ENCODE assay signal across 8 cellular contexts in the genomic region with DNA sequence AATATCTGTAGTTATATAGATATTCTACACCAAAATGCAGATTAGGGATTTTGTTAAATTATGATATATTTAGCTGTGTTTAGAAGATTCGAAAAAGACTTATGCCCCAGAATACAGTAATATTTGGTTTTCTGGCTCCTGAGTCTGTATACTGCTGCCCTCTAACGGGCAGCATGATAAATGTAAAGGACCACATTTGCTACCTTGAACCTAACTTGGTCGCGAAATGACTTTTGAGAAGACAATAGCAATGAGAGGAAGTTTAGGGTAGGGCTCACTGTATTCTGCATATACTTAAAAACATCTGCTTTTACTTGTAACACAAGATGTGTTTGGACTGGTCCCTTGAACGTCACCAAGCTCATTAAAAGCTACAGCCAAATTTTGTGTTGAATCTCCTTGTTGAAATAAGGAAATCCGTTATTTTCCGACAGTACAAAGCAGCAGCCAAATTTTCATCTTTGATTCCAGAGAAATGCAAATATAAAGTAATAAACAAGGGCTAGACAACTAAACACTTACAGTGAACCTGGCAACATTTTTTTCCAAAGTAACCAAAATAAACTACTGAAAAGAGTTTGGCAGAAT.
A peak's percentile ranks its signal among the peaks of the same experiment; 100 is the strongest.
DNase-seq lines count a peak whose midpoint lies in the region; FAIRE-seq and TF ChIP-seq lines count a peak whose summit lies in the region.

No MANE protein-coding gene starts in this region.

- no peaks in the 10 kb centered on the region for H3K79me2 ChIP-seq in endothelial cell of umbilical vein (ENCODE audit: control insufficient read depth, insufficient read depth, low read length)

- H3K9ac ChIP-seq in HUES48 (ENCODE audit: low read depth, low read length) (no peak overlapping the region), SK-N-MC (ENCODE audit: insufficient read length) (no peak overlapping the region), endothelial cell of umbilical vein (replicated peaks; ENCODE audit: extremely low read depth, insufficient read depth, low read length) (no peak overlapping the region)

- POLR2A ChIA-PET in endothelial cell of umbilical vein (lab: Charles Lee): interaction anchor here (0.6 to 1.0 kb wide), 2 partner anchors 25 to 332 kb away, joined by 3 to 5 read pairs; partner anchors contain the start of gene ADM

- H3K9me3 ChIP-seq in HUES48 (ENCODE audit: control insufficient read depth, insufficient read depth, low read length) (no peaks in the 10 kb centered on the region), SK-N-MC (ENCODE audit: low read depth, low read length) (no peaks in the 10 kb centered on the region), endothelial cell of umbilical vein (replicated peaks; ENCODE audit: control insufficient read depth, insufficient read depth, low read length) (no peaks in the 10 kb centered on the region)

- BruUV-seq in endothelial cell of umbilical vein (replicated peaks; lab: Mats Ljungman, UMichigan): no TSS peak

- no peak overlapping the region for H3K4me2 ChIP-seq in endothelial cell of umbilical vein (ENCODE audit: insufficient read depth, low read length)

- peak; percentile 17 for DNase-seq in stimulated activated CD4-positive, alpha-beta T cell treated with anti-CD3 and anti-CD28 coated beads, Interleukin-15, amount 100 ng/mL, for 24 hours
- no peak for DNase-seq in stimulated activated CD4-positive, alpha-beta T cell treated with anti-CD3 and anti-CD28 coated beads, Interleukin-12 subunit alpha, Interleukin-12 subunit beta, amount 100 ng/mL, for 4 hours
- DNase-seq in SK-N-MC (ENCODE audit: low read depth, low spot score) (peak; percentile 28), endothelial cell of umbilical vein (ENCODE audit: low read depth, low spot score) (peak; percentile 74), mucosa of gallbladder (ENCODE audit: low spot score) (peak; percentile 32), activated gamma-delta T cell (lab: John Stamatoyannopoulos, UW) (no peak), NCI-H774 (lab: John Stamatoyannopoulos, UW) (no peak)

- H3K27me3 ChIP-seq in HUES48 (ENCODE audit: control insufficient read depth, insufficient read depth, low read length): no peaks in the 10 kb centered on the region
- no peaks in the 10 kb centered on the region for H3K27me3 ChIP-seq in endothelial cell of umbilical vein (ENCODE audit: control insufficient read depth in 2 of 2, insufficient read depth in 2 of 2, low read length in 2 of 2)

- H3K36me3 ChIP-seq in HUES48 (ENCODE audit: control insufficient read depth, insufficient read depth, low read length): peaks cover 4% of the 10 kb centered on the region; the same call in 1 of the 2 replicates
- H3K36me3 ChIP-seq in SK-N-MC (ENCODE audit: insufficient read depth, low read length): peaks cover 6% of the 10 kb centered on the region; the same call in 1 of the 2 replicates
- H3K36me3 ChIP-seq in endothelial cell of umbilical vein (ENCODE audit: control insufficient read depth in 2 of 2, extremely low read depth in 1 of 2, insufficient read depth in 2 of 2, low read length in 2 of 2): no peaks in the 10 kb centered on the region

- TF ChIP-seq CTCF in endothelial cell of umbilical vein (IDR thresholded peaks at IDR 0.05; ENCODE audit: extremely low read depth in 1 of 2, insufficient read depth in 1 of 2, low read depth in 1 of 2, low read length in 2 of 2): peak; percentile 58 to 61

- intact Hi-C loops in endothelial cell of umbilical vein (cut with micrococcal nuclease): loop anchor here (1.0 to 5.0 kb wide), 9 partner anchors 104 to 762 kb away; no protein-coding TSS in a partner anchor

- dilution Hi-C loops in endothelial cell of umbilical vein (cut with MboI; ENCODE audit: extremely low pct_ligation_motif_present, low sequenced_read_pairs): no loop called here

- peak; percentile 24 for FAIRE-seq in endothelial cell of umbilical vein (lab: Jason Lieb, UNC)

- CTCF ChIA-PET in endothelial cell of umbilical vein (lab: Charles Lee): interaction anchor here (0.6 to 2.8 kb wide), 45 partner anchors 8 to 394 kb away, joined by 3 to 54 read pairs (median 3); partner anchors contain the start of gene ADM

- H4K20me1 ChIP-seq in endothelial cell of umbilical vein (replicated peaks; ENCODE audit: control insufficient read depth, extremely low read depth, insufficient read depth, low read length): no peaks in the 10 kb centered on the region

- H3K9me1 ChIP-seq in endothelial cell of umbilical vein (replicated peaks; ENCODE audit: control insufficient read depth, extremely low read depth, insufficient read depth, low read length): no peaks in the 10 kb centered on the region

- H3K4me3 ChIP-seq in HUES48 (ENCODE audit: low read depth, low read length) (no peak overlapping the region), SK-N-MC (no peak overlapping the region), endothelial cell of umbilical vein (replicated peaks in 1 of 3; ENCODE audit: insufficient read depth in 1 of 3, low read depth in 1 of 3, low read length in 3 of 3) (no peak overlapping the region)

- H3K4me1 ChIP-seq in HUES48 (ENCODE audit: control insufficient read depth, insufficient read depth, low read length): peaks cover 30% of the 10 kb centered on the region
- peaks cover 14% of the 10 kb centered on the region for H3K4me1 ChIP-seq in endothelial cell of umbilical vein (ENCODE audit: control insufficient read depth, extremely low read depth, insufficient read depth, low read length)

- no peak for TF ChIP-seq POLR2A in endothelial cell of umbilical vein (IDR thresholded peaks at IDR 0.05; ENCODE audit: low read depth, low read length)

- H3K27ac ChIP-seq in HUES48 (ENCODE audit: low read depth, low read length) (peak overlapping the region; percentile 49), SK-N-MC (no peak overlapping the region), endothelial cell of umbilical vein (ENCODE audit: insufficient read depth, low read depth, low read length) (no peak overlapping the region)

- H2AFZ ChIP-seq in endothelial cell of umbilical vein (ENCODE audit: low read depth, low read length): no peak overlapping the region

TF ChIP-seq in endothelial cell of umbilical vein, 7 proteins besides CTCF, POLR2A, EP300 and RAD21:
- TF ChIP-seq FOS (IDR thresholded peaks at IDR 0.05; ENCODE audit: borderline replicate concordance, insufficient read depth, low read length): no peak
- no peak for TF ChIP-seq JUN (IDR thresholded peaks at IDR 0.05; ENCODE audit: borderline replicate concordance, insufficient read depth, insufficient read length, low read depth)
- no peak for TF ChIP-seq EZH2 (IDR thresholded peaks at IDR 0.05; ENCODE audit: borderline replicate concordance, low read depth, low read length, severe bottlenecking)
- TF ChIP-seq GATA2 (IDR thresholded peaks at IDR 0.05; ENCODE audit: insufficient read depth, insufficient read length, low read depth, low read length): no peak
- no peak for TF ChIP-seq POLR2AphosphoS5 (IDR thresholded peaks at IDR 0.05; ENCODE audit: insufficient read depth, low read depth, low read length)
- TF ChIP-seq MYC (IDR thresholded peaks at IDR 0.05; ENCODE audit: low read depth, low read length): no peak
- TF ChIP-seq MAX (IDR thresholded peaks at IDR 0.05; ENCODE audit: insufficient read depth, insufficient read length): no peak

Comparison
In these comparisons a context has a peak if more than half of its experiments do, and no peak if none do; other contexts are left out.
1. DNase-seq: peak in stimulated activated CD4-positive, alpha-beta T cell treated with anti-CD3 and anti-CD28 coated beads, Interleukin-15, amount 100 ng/mL, for 24 hours (single experiment), SK-N-MC (single experiment), endothelial cell of umbilical vein (single experiment) and mucosa of gallbladder (single experiment); none in stimulated activated CD4-positive, alpha-beta T cell treated with anti-CD3 and anti-CD28 coated beads, Interleukin-12 subunit alpha, Interleukin-12 subunit beta, amount 100 ng/mL, for 4 hours (single experiment), activated gamma-delta T cell (single experiment) and NCI-H774 (single experiment).